In genomic region chr10:110642980-110643655, GRCh38 we compare ENCODE assay signal across 8 cellular contexts. TPM values are rescaled to one million over a fixed set of nuclear protein-coding genes. Genes with fewer than 3 reads are reported as not detected.
A peak's percentile ranks its signal among the peaks of the same experiment; 100 is the strongest.
DNase-seq lines count a peak whose midpoint lies in the region; ATAC-seq, FAIRE-seq and TF ChIP-seq lines count a peak whose summit lies in the region.

No MANE protein-coding gene starts in this region.

- H3K27me3 ChIP-seq in DOHH2 (ENCODE audit: control insufficient read depth, low read length) (peaks cover 58% of the 10 kb centered on the region), OCI-LY3 (ENCODE audit: low read depth, low read length) (peaks cover 37% of the 10 kb centered on the region), H1 (replicated peaks in 1 of 4; ENCODE audit: control insufficient read depth in 3 of 4, extremely low read depth in 1 of 4, insufficient read depth in 3 of 4, low read length in 3 of 4) (peaks cover 30 to 47% (median 40%) of the 10 kb centered on the region in 4 experiments), osteoblast (ENCODE audit: insufficient read depth, low read length) (peaks cover 70% of the 10 kb centered on the region)

- TF ChIP-seq RAD21 in H1 (IDR thresholded peaks at IDR 0.05 in 1 of 2, conservative IDR thresholded peaks at IDR 0.05 in 1 of 2; ENCODE audit: low read depth in 2 of 2, low read length in 2 of 2) = no peak

- POLR2A ChIA-PET in H1 (lab: Charles Lee; ENCODE audit: partially characterized antibody) = interaction anchor here (0.8 to 1.4 kb wide), 5 partner anchors 10 to 228 kb away, joined by 3 to 4 read pairs (median 3); partner anchors contain the start of gene PDCD4

- peak overlapping the region; percentile 40; the same call in 1 of the 2 replicates for H2BK12ac ChIP-seq in H1 (ENCODE audit: low read depth, low read length)

- H3K4me3 ChIP-seq in DOHH2 (ENCODE audit: low read length) (peak overlapping the region; percentile 47), OCI-LY3 (ENCODE audit: low read length) (peak overlapping the region; percentile 78), H1 (ENCODE audit: extremely low read depth in 1 of 4, insufficient read depth in 2 of 4, low read depth in 3 of 4, low read length in 4 of 4) (peak overlapping the region; percentile 35 to 70 (median 48)), osteoblast (ENCODE audit: insufficient read depth, low read length) (peak overlapping the region; percentile 66)

- no peak overlapping the region for H4K5ac ChIP-seq in H1 (ENCODE audit: insufficient read length, low read depth, low read length)

- TF ChIP-seq CTCF in DOHH2 (IDR thresholded peaks at IDR 0.05; ENCODE audit: low read depth, low read length, poor library complexity, severe bottlenecking) (no peak), OCI-LY3 (IDR thresholded peaks at IDR 0.05; ENCODE audit: low read depth, low read length) (no peak), H1 (IDR thresholded peaks at IDR 0.05; ENCODE audit: control extremely low read depth in 1 of 3, insufficient read depth in 1 of 3, low read depth in 1 of 3, low read length in 3 of 3) (no peak), osteoblast (IDR thresholded peaks at IDR 0.05; ENCODE audit: extremely low read depth, low read depth, low read length) (no peak)

- no peak for TF ChIP-seq POLR2A in H1 (IDR thresholded peaks at IDR 0.05; ENCODE audit: control extremely low read depth in 1 of 2, low read depth in 2 of 2, low read length in 2 of 2)

- no peak overlapping the region for H2AK5ac ChIP-seq in H1 (ENCODE audit: low read depth, low read length)

- no peak for TF ChIP-seq EP300 in H1 (IDR thresholded peaks at IDR 0.05; ENCODE audit: borderline replicate concordance in 1 of 2, low read depth in 2 of 2, low read length in 2 of 2)

- no peaks in the 10 kb centered on the region for H3K36me3 ChIP-seq in DOHH2 (ENCODE audit: control insufficient read depth, low read length)
- H3K36me3 ChIP-seq in OCI-LY3 (replicated peaks; ENCODE audit: low read depth, low read length) = no peaks in the 10 kb centered on the region
- H3K36me3 ChIP-seq in H1 (ENCODE audit: control insufficient read depth in 2 of 4, insufficient read depth in 4 of 4, low read length in 3 of 4) = no peaks in the 10 kb centered on the region; a peak in 1 of 8 replicates
- no peaks in the 10 kb centered on the region for H3K36me3 ChIP-seq in osteoblast (ENCODE audit: insufficient read depth, low read length)

- H3K4me1 ChIP-seq in DOHH2 (ENCODE audit: control insufficient read depth, low read length) (peaks cover 18% of the 10 kb centered on the region), OCI-LY3 (ENCODE audit: low read length) (no peaks in the 10 kb centered on the region), H1 (replicated peaks in 1 of 4; ENCODE audit: control insufficient read depth in 3 of 4, insufficient read depth in 4 of 4, low read length in 3 of 4) (peaks cover 3 to 19% (median 7%) of the 10 kb centered on the region in 4 experiments; a peak in 6 of 7 replicates), osteoblast (ENCODE audit: insufficient read depth, low read length) (peaks cover 4% of the 10 kb centered on the region)

- 3% methylated on average over 39 of the region's 43 CpGs; no CpG with 5 or more reads in 1 of the 2 experiments for WGBS in H1 (ENCODE audit: extremely low coverage in 1 of 2, insufficient coverage in 1 of 2, insufficient read length in 1 of 2, insufficient replicate concordance in 2 of 2, low coverage in 1 of 2, low lambda C conversion rate in 2 of 2, missing lambda C conversion rate in 1 of 2), 2 experiments

- CTCF ChIA-PET in H1 (lab: Charles Lee; ENCODE audit: partially characterized antibody) = interaction anchor here (1.0 to 6.3 kb wide), 7 partner anchors 12 to 38 kb away, joined by 3 to 51 read pairs (median 4); no protein-coding TSS in a partner anchor

- H4K8ac ChIP-seq in H1 (ENCODE audit: extremely low read depth, insufficient read depth, low read length) = no peak overlapping the region

- 0 out of 2 replicates have a peak overlapping the region, but pooled peaks have one; percentile 32 for H2BK20ac ChIP-seq in H1 (ENCODE audit: low read length)

- no peak overlapping the region; the same call in 1 of the 2 replicates for H2AFZ ChIP-seq in OCI-LY3 (ENCODE audit: low read depth, low read length)
- H2AFZ ChIP-seq in H1 (ENCODE audit: low read length) = peak overlapping the region; percentile 76; the same call in 1 of the 2 replicates
- H2AFZ ChIP-seq in osteoblast (ENCODE audit: low read length) = no peak overlapping the region

- H3K79me2 ChIP-seq in DOHH2 (ENCODE audit: control insufficient read depth, low read length) (no peaks in the 10 kb centered on the region), OCI-LY3 (ENCODE audit: low read length) (no peaks in the 10 kb centered on the region), H1 (ENCODE audit: control insufficient read depth in 1 of 2, insufficient read depth in 2 of 2, low read length in 2 of 2) (no peaks in the 10 kb centered on the region), osteoblast (ENCODE audit: insufficient read depth, low read length) (no peaks in the 10 kb centered on the region)

- H3K79me1 ChIP-seq in H1 (ENCODE audit: low read depth, low read length) = no peaks in the 10 kb centered on the region

- H3K9ac ChIP-seq in OCI-LY3 (ENCODE audit: low read length) (no peak overlapping the region), H1 (replicated peaks in 1 of 4; ENCODE audit: extremely low read depth in 1 of 4, low read depth in 3 of 4, low read length in 3 of 4) (no peak overlapping the region)

- no peak overlapping the region for H3K56ac ChIP-seq in H1 (replicated peaks; ENCODE audit: insufficient read length, low read depth, low read length)

- no peak for ATAC-seq in GM21786 (IDR thresholded peaks at IDR 0.05; ENCODE audit: unreplicated experiment)
- no peak for ATAC-seq in GM21717 (IDR thresholded peaks at IDR 0.05; ENCODE audit: unreplicated experiment)

- H4K91ac ChIP-seq in H1 (replicated peaks; ENCODE audit: insufficient read length, low read length) = no peak overlapping the region

- H2BK15ac ChIP-seq in H1 (ENCODE audit: low read length) = no peak overlapping the region

- no peak overlapping the region for H3K14ac ChIP-seq in H1 (ENCODE audit: insufficient read length)

- no peaks in the 10 kb centered on the region for H3F3A ChIP-seq in DOHH2 (ENCODE audit: control insufficient read depth, insufficient read depth)

- FAIRE-seq in H1 (lab: Jason Lieb, UNC) = no peak

- peaks cover 10% of the 10 kb centered on the region for H3K23me2 ChIP-seq in H1 (ENCODE audit: low read depth, low read length)

- H2BK5ac ChIP-seq in H1 (ENCODE audit: low read depth, low read length) = no peak overlapping the region

- no peak overlapping the region for H3K18ac ChIP-seq in H1 (ENCODE audit: extremely low read depth, low read length)

- peak in 1 of 2 experiments; percentile 78 for DNase-seq in H1 (ENCODE audit: low read depth in 1 of 2, low spot score in 2 of 2)
- no peak for DNase-seq in osteoblast (ENCODE audit: insufficient read length, low spot score, missing footprints)
- no peak for DNase-seq in NOMO-1 (lab: John Stamatoyannopoulos, UW; ENCODE audit: unreplicated experiment in 2 of 2)
- no peak for DNase-seq in medulla oblongata (ENCODE audit: extremely low spot score)

- no peaks in the 10 kb centered on the region for H4K20me1 ChIP-seq in DOHH2 (ENCODE audit: control insufficient read depth, insufficient read depth, low read depth, low read length)
- H4K20me1 ChIP-seq in OCI-LY3 (ENCODE audit: insufficient read depth, low read length) = no peaks in the 10 kb centered on the region
- no peaks in the 10 kb centered on the region for H4K20me1 ChIP-seq in H1 (replicated peaks in 1 of 2; ENCODE audit: control insufficient read depth in 1 of 2, insufficient read depth in 2 of 2, low read length in 2 of 2)
- H4K20me1 ChIP-seq in osteoblast (ENCODE audit: insufficient read depth, low read length) = no peaks in the 10 kb centered on the region

- H3K27ac ChIP-seq in DOHH2 (ENCODE audit: low read depth, low read length) (no peak overlapping the region), OCI-LY3 (ENCODE audit: low read length) (no peak overlapping the region), H1 (ENCODE audit: low read depth, low read length) (no peak overlapping the region), osteoblast (ENCODE audit: low read depth, low read length) (no peak overlapping the region)

- no peak overlapping the region for H3K23ac ChIP-seq in H1 (ENCODE audit: insufficient read length)

- H3K9me3 ChIP-seq in DOHH2 (ENCODE audit: control insufficient read depth, insufficient read depth, low read length) = no peaks in the 10 kb centered on the region
- no peaks in the 10 kb centered on the region for H3K9me3 ChIP-seq in OCI-LY3 (ENCODE audit: insufficient read depth, low read length)
- H3K9me3 ChIP-seq in H1 (ENCODE audit: insufficient read depth in 2 of 2, low read depth in 1 of 2, low read length in 1 of 2) = no peaks in the 10 kb centered on the region
- H3K9me3 ChIP-seq in osteoblast (ENCODE audit: low read depth, low read length) = no peaks in the 10 kb centered on the region

- H3K4me2 ChIP-seq in DOHH2 (ENCODE audit: low read length) (peak overlapping the region; percentile 66), OCI-LY3 (ENCODE audit: low read length) (peak overlapping the region; percentile 90), H1 (ENCODE audit: insufficient read depth in 1 of 2, low read depth in 2 of 2, low read length in 2 of 2) (peak overlapping the region; percentile 99), osteoblast (ENCODE audit: insufficient read depth, low read length) (peak overlapping the region; percentile 78)

- no peaks in the 10 kb centered on the region for H3K9me2 ChIP-seq in DOHH2 (replicated peaks; ENCODE audit: control insufficient read depth, low read length)

- H3K4ac ChIP-seq in H1 (replicated peaks; ENCODE audit: insufficient read length, low read depth, low read length) = no peak overlapping the region

- no peak overlapping the region for H2BK120ac ChIP-seq in H1 (replicated peaks; ENCODE audit: low read depth, low read length)

TF ChIP-seq in H1, 55 proteins besides CTCF, POLR2A, EP300 and RAD21 (continues in another document):
- peak in 1 of 2 experiments; percentile 4; a peak in 1 of 4 replicates for TF ChIP-seq SIN3A (conservative IDR thresholded peaks at IDR 0.05 in 1 of 2, IDR thresholded peaks at IDR 0.05 in 1 of 2; ENCODE audit: low read depth in 1 of 2, low read length in 2 of 2)
- TF ChIP-seq RNF2 (IDR thresholded peaks at IDR 0.05; ENCODE audit: borderline replicate concordance, low read depth, low read length, missing control alignments, poor library complexity, severe bottlenecking) = peak; percentile 86

RNA-seq across cellular contexts. Expression of gene RBM20, which starts 1.0 kb away (rescaled TPM):
- 0.29 and 0.63 TPM in 2 replicates for total RNA-seq in H1 (2021; fragmentation: NEBNext Ultra II Directional; extraction: Animal tissue kit (Norgen Biotek cat#: 25700))
- 0.05 and 0.22 TPM in 2 replicates for polyA plus RNA-seq in H1 (2011; rRNA removed)
- 0.10 TPM for polyA plus RNA-seq in H1 (2011; cell fraction: cytosol; rRNA removed)
- 0.39 TPM for polyA plus RNA-seq in H1 (2011; cell fraction: nucleus; rRNA removed)
- 0.08 to 0.20 TPM (median 0.13 TPM) in 4 replicates for polyA plus RNA-seq in H1 (2012, experiment 1 of 2)
- 0.04 TPM for polyA plus RNA-seq in H1 (2012, experiment 2 of 2)
- 0.30 TPM for polyA plus RNA-seq in H1 (2013, experiment 1 of 2)
- 0.29 TPM for polyA plus RNA-seq in H1 (2013, experiment 2 of 2)
- 0.19 and 0.20 TPM in 2 replicates for polyA minus RNA-seq in H1 (2011; rRNA and poly(A)+ RNA removed)
- polyA minus RNA-seq in H1 (2011; cell fraction: cytosol; rRNA and poly(A)+ RNA removed) = 0.73 TPM
- 1.1 TPM for polyA minus RNA-seq in H1 (2011; cell fraction: nucleus; rRNA and poly(A)+ RNA removed)
- total RNA-seq in osteoblast = under 0.01 TPM in 1 of 2 replicates, not detected in the other
